Comparison of ENCODE assay signal across 1 cellular context in the genomic region with DNA sequence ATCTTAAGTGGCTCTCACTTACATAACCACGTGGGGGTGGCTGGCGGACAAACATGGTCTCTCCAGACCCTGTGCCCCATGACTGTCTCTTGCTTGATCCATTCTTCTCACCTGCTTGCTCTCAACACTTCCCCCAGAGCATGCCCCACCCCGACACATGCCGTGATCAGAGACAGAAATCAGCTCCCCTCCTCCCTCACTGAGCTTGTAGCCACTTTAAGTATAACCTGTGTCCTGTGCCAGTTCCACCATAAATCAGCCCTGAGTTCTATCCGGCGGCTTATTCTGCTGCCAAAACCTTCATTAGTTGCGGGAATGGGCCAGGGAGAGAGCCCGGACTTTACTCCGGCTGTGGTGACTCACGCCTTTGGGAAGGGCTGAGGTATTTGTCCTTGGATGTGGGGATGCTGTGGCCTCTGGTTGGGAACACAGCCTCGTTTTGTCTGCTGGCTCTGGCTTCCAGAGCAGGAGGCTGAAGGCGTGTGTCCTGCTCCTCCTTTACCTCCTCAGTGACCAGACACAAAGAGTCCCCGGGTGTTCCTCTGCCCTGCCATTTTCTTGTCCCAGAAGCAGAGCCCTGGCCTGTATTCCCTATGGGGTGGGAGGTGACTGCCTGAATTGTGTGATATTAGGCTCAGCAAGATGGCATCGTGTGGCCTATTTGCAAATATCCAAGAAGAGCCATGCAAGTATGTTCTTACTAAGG.
TF ChIP-seq lines count a peak whose summit lies in the region.

No MANE protein-coding gene starts in this region.

TF ChIP-seq in HepG2, 621 proteins besides CTCF, POLR2A, EP300 and RAD21 (continued from another document and continues in another):
- TF ChIP-seq, protein P1, sequence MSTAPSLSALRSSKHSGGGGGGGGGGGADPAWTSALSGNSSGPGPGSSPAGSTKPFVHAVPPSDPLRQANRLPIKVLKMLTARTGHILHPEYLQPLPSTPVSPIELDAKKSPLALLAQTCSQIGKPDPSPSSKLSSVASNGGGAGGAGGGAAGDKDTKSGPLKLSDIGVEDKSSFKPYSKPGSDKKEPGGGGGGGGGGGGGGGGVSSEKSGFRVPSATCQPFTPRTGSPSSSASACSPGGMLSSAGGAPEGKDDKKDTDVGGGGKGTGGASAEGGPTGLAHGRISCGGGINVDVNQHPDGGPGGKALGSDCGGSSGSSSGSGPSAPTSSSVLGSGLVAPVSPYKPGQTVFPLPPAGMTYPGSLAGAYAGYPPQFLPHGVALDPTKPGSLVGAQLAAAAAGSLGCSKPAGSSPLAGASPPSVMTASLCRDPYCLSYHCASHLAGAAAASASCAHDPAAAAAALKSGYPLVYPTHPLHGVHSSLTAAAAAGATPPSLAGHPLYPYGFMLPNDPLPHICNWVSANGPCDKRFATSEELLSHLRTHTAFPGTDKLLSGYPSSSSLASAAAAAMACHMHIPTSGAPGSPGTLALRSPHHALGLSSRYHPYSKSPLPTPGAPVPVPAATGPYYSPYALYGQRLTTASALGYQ (CRISPR knock-in tag; IDR thresholded peaks at IDR 0.05): peak; percentile 93; the same call in 1 of the 2 replicates
- TF ChIP-seq IRX3 (CRISPR knock-in tag; IDR thresholded peaks at IDR 0.05; ENCODE audit: borderline replicate concordance, low read depth): peak; percentile 15; the same call in 1 of the 2 replicates
- peak; percentile 59; the same call in 1 of the 2 replicates for TF ChIP-seq CREB1 (IDR thresholded peaks at IDR 0.05)
- peak; percentile 71 for TF ChIP-seq CREB1 (CRISPR knock-in tag; IDR thresholded peaks at IDR 0.05)
- peak; percentile 91 for TF ChIP-seq HNF4G (IDR thresholded peaks at IDR 0.05; ENCODE audit: borderline replicate concordance, low read depth, low read length)
- TF ChIP-seq HNF4G (CRISPR knock-in tag; IDR thresholded peaks at IDR 0.05; ENCODE audit: borderline replicate concordance, low read depth): peak; percentile 96
- TF ChIP-seq, protein P2, sequence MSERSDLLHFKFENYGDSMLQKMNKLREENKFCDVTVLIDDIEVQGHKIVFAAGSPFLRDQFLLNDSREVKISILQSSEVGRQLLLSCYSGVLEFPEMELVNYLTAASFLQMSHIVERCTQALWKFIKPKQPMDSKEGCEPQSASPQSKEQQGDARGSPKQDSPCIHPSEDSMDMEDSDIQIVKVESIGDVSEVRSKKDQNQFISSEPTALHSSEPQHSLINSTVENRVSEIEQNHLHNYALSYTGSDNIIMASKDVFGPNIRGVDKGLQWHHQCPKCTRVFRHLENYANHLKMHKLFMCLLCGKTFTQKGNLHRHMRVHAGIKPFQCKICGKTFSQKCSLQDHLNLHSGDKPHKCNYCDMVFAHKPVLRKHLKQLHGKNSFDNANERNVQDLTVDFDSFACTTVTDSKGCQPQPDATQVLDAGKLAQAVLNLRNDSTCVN (CRISPR knock-in tag; IDR thresholded peaks at IDR 0.05; ENCODE audit: borderline replicate concordance): no peak; the same call in 1 of the 2 replicates
- TF ChIP-seq ZNF839 (CRISPR knock-in tag; IDR thresholded peaks at IDR 0.05; ENCODE audit: borderline replicate concordance): peak; percentile 62; the same call in 1 of the 2 replicates
- TF ChIP-seq CHD2 (IDR thresholded peaks at IDR 0.05; ENCODE audit: low read depth, low read length): no peak
- no peak; the same call in none of the 2 replicates for TF ChIP-seq ZSCAN25 (CRISPR knock-in tag; IDR thresholded peaks at IDR 0.05)
- peak; percentile 78 for TF ChIP-seq ZBTB38 (CRISPR knock-in tag; IDR thresholded peaks at IDR 0.05)
- TF ChIP-seq, protein P3, sequence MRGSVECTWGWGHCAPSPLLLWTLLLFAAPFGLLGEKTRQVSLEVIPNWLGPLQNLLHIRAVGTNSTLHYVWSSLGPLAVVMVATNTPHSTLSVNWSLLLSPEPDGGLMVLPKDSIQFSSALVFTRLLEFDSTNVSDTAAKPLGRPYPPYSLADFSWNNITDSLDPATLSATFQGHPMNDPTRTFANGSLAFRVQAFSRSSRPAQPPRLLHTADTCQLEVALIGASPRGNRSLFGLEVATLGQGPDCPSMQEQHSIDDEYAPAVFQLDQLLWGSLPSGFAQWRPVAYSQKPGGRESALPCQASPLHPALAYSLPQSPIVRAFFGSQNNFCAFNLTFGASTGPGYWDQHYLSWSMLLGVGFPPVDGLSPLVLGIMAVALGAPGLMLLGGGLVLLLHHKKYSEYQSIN (CRISPR knock-in tag; IDR thresholded peaks at IDR 0.05; ENCODE audit: borderline replicate concordance): no peak
- TF ChIP-seq, protein P4, sequence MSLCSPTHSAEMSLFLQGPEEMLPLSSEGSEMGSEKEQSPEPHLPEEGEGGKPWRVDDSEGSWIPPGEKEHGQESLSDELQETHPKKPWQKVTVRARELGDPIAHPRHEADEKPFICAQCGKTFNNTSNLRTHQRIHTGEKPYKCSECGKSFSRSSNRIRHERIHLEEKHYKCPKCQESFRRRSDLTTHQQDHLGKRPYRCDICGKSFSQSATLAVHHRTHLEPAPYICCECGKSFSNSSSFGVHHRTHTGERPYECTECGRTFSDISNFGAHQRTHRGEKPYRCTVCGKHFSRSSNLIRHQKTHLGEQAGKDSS (CRISPR knock-in tag; IDR thresholded peaks at IDR 0.05; ENCODE audit: borderline replicate concordance, low read depth): peak; percentile 49; the same call in 1 of the 2 replicates
- TF ChIP-seq PHF21A (CRISPR knock-in tag; IDR thresholded peaks at IDR 0.05): peak; percentile 94
- peak; percentile 100 for TF ChIP-seq FOSL1 (CRISPR knock-in tag; IDR thresholded peaks at IDR 0.05; ENCODE audit: borderline replicate concordance)
- peak; percentile 85 for TF ChIP-seq DMAP1 (CRISPR knock-in tag; IDR thresholded peaks at IDR 0.05)
- no peak for TF ChIP-seq NBN (conservative IDR thresholded peaks at IDR 0.05)
- TF ChIP-seq KLF9 (CRISPR knock-in tag; IDR thresholded peaks at IDR 0.05; ENCODE audit: low read depth): no peak
- no peak for TF ChIP-seq ZKSCAN5 (CRISPR knock-in tag; IDR thresholded peaks at IDR 0.05)
- TF ChIP-seq ZNF790 (CRISPR knock-in tag; IDR thresholded peaks at IDR 0.05; ENCODE audit: borderline replicate concordance): no peak
- TF ChIP-seq POLR2G (IDR thresholded peaks at IDR 0.05; ENCODE audit: low read depth, low read length): peak; percentile 96
- TF ChIP-seq, protein P5, sequence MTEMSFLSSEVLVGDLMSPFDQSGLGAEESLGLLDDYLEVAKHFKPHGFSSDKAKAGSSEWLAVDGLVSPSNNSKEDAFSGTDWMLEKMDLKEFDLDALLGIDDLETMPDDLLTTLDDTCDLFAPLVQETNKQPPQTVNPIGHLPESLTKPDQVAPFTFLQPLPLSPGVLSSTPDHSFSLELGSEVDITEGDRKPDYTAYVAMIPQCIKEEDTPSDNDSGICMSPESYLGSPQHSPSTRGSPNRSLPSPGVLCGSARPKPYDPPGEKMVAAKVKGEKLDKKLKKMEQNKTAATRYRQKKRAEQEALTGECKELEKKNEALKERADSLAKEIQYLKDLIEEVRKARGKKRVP (CRISPR knock-in tag; IDR thresholded peaks at IDR 0.05): peak; percentile 43 to 82; a peak in 2 of 4 replicates
- TF ChIP-seq FLYWCH1 (CRISPR knock-in tag; IDR thresholded peaks at IDR 0.05): no peak
- TF ChIP-seq, protein P6, sequence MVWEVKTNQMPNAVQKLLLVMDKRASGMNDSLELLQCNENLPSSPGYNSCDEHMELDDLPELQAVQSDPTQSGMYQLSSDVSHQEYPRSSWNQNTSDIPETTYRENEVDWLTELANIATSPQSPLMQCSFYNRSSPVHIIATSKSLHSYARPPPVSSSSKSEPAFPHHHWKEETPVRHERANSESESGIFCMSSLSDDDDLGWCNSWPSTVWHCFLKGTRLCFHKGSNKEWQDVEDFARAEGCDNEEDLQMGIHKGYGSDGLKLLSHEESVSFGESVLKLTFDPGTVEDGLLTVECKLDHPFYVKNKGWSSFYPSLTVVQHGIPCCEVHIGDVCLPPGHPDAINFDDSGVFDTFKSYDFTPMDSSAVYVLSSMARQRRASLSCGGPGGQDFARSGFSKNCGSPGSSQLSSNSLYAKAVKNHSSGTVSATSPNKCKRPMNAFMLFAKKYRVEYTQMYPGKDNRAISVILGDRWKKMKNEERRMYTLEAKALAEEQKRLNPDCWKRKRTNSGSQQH (CRISPR knock-in tag; IDR thresholded peaks at IDR 0.05; ENCODE audit: low read depth): no peak; the same call in 1 of the 2 replicates
- TF ChIP-seq, protein P7, sequence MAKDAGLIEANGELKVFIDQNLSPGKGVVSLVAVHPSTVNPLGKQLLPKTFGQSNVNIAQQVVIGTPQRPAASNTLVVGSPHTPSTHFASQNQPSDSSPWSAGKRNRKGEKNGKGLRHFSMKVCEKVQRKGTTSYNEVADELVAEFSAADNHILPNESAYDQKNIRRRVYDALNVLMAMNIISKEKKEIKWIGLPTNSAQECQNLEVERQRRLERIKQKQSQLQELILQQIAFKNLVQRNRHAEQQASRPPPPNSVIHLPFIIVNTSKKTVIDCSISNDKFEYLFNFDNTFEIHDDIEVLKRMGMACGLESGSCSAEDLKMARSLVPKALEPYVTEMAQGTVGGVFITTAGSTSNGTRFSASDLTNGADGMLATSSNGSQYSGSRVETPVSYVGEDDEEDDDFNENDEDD (CRISPR knock-in tag; IDR thresholded peaks at IDR 0.05; ENCODE audit: borderline replicate concordance): peak; percentile 73; the same call in 1 of the 2 replicates
- peak; percentile 79; the same call in 1 of the 2 replicates for TF ChIP-seq NCOR1 (IDR thresholded peaks at IDR 0.05; ENCODE audit: borderline replicate concordance, low read length)
- TF ChIP-seq ATF7 (IDR thresholded peaks at IDR 0.05): peak; percentile 41
- peak; percentile 54 for TF ChIP-seq ATF7 (CRISPR knock-in tag; IDR thresholded peaks at IDR 0.05)
- TF ChIP-seq RARG (CRISPR knock-in tag; IDR thresholded peaks at IDR 0.05; ENCODE audit: low read depth): no peak
- TF ChIP-seq RBAK (CRISPR knock-in tag; IDR thresholded peaks at IDR 0.05): no peak
- TF ChIP-seq ZNF225 (CRISPR knock-in tag; IDR thresholded peaks at IDR 0.05): peak; percentile 63; the same call in 1 of the 2 replicates
- TF ChIP-seq ARNT2 (CRISPR knock-in tag; IDR thresholded peaks at IDR 0.05; ENCODE audit: low read depth): peak; percentile 9; the same call in 1 of the 2 replicates
- 0 out of 2 replicates have a peak, but pooled peaks have one; percentile 16 for TF ChIP-seq ZNF468 (CRISPR knock-in tag; IDR thresholded peaks at IDR 0.05)
- TF ChIP-seq, protein P8, sequence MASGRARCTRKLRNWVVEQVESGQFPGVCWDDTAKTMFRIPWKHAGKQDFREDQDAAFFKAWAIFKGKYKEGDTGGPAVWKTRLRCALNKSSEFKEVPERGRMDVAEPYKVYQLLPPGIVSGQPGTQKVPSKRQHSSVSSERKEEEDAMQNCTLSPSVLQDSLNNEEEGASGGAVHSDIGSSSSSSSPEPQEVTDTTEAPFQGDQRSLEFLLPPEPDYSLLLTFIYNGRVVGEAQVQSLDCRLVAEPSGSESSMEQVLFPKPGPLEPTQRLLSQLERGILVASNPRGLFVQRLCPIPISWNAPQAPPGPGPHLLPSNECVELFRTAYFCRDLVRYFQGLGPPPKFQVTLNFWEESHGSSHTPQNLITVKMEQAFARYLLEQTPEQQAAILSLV (CRISPR knock-in tag; IDR thresholded peaks at IDR 0.05; ENCODE audit: borderline replicate concordance): peak; percentile 59; the same call in 1 of the 2 replicates
- TF ChIP-seq, protein P9, sequence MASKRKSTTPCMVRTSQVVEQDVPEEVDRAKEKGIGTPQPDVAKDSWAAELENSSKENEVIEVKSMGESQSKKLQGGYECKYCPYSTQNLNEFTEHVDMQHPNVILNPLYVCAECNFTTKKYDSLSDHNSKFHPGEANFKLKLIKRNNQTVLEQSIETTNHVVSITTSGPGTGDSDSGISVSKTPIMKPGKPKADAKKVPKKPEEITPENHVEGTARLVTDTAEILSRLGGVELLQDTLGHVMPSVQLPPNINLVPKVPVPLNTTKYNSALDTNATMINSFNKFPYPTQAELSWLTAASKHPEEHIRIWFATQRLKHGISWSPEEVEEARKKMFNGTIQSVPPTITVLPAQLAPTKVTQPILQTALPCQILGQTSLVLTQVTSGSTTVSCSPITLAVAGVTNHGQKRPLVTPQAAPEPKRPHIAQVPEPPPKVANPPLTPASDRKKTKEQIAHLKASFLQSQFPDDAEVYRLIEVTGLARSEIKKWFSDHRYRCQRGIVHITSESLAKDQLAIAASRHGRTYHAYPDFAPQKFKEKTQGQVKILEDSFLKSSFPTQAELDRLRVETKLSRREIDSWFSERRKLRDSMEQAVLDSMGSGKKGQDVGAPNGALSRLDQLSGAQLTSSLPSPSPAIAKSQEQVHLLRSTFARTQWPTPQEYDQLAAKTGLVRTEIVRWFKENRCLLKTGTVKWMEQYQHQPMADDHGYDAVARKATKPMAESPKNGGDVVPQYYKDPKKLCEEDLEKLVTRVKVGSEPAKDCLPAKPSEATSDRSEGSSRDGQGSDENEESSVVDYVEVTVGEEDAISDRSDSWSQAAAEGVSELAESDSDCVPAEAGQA (IDR thresholded peaks at IDR 0.05; ENCODE audit: low read depth): no peak
- TF ChIP-seq, protein P9 (CRISPR knock-in tag; IDR thresholded peaks at IDR 0.05; ENCODE audit: borderline replicate concordance): peak; percentile 72
